21 cellular contexts compared by ENCODE assay signal in genomic region chr21:41668051-41668541, GRCh38.
"Had no signal": no experiment of that assay in that cellular context is flagged by ENCODE, and none has a peak within 500 bp of the region (broad histone marks: within the 10 kb centered on the region; RNA-seq: fewer than 3 reads in every experiment).

No MANE protein-coding gene starts in this region.

- ATAC-seq: activated naive CD8-positive, alpha-beta T cell treated with anti-CD3 and anti-CD28 coated beads, Interleukin-2, amount 50 U/mL, for 24 hours; activated T-cell treated with anti-CD3 and anti-CD28 coated beads, Interleukin-2, amount 50 U/mL, for 4 hours; activated T-helper 17 cell treated with anti-CD3 and anti-CD28 coated beads, Interleukin-2, amount 50 U/mL, for 72 hours; gastroesophageal sphincter; left colon; naive thymus-derived CD8-positive, alpha-beta T cell; SK-N-SH treated with all-trans-retinoic acid at 6 μM for 48 hours; T-helper 17 cell had no signal

- H3K9me3 ChIP-seq: gastroesophageal sphincter, tibial nerve had no signal

- DNase-seq: activated CD4-positive, alpha-beta memory T cell treated with anti-CD3 and anti-CD28 coated beads, Interleukin-2, amount 10 ng/mL, durations not matched to agents 7 days and 5 days; activated CD4-positive, alpha-beta T cell treated with anti-CD3 and anti-CD28 coated beads, Interleukin-2, amount 10 ng/mL, durations not matched to agents 24 days and 14 days; activated CD4-positive, CD25-positive, alpha-beta regulatory T cell treated with anti-CD3 and anti-CD28 coated beads, Interleukin-2, amount 50 U/mL, for 72 hours; activated gamma-delta T cell treated with Interleukin-2 at 50 U/mL for 16 hours; activated naive CD4-positive, alpha-beta T cell treated with anti-CD3 and anti-CD28 coated beads, Interleukin-2, amount 50 U/mL, for 16 hours; activated naive CD8-positive, alpha-beta T cell treated with anti-CD3 and anti-CD28 coated beads, Interleukin-2, amount 50 U/mL, for 24 hours; activated T-cell treated with anti-CD3 and anti-CD28 coated beads, Interleukin-2, amount 50 U/mL, for 4 hours; amygdala; central memory CD4-positive, alpha-beta T cell; hippocampal formation; kidney; left colon; naive thymus-derived CD8-positive, alpha-beta T cell; retina; stimulated activated naive CD4-positive, alpha-beta T cell; T-helper 17 cell; T1000 had no signal

- H3K36me3 ChIP-seq: gastroesophageal sphincter, tibial nerve had no signal

- H3K27me3 ChIP-seq: tibial nerve had no signal

- H3K27ac ChIP-seq: gastroesophageal sphincter, tibial nerve had no signal

- H3K4me3 ChIP-seq: gastroesophageal sphincter, tibial nerve had no signal
